Comparison of ENCODE assay signal across 1 cellular context in the genomic region with DNA sequence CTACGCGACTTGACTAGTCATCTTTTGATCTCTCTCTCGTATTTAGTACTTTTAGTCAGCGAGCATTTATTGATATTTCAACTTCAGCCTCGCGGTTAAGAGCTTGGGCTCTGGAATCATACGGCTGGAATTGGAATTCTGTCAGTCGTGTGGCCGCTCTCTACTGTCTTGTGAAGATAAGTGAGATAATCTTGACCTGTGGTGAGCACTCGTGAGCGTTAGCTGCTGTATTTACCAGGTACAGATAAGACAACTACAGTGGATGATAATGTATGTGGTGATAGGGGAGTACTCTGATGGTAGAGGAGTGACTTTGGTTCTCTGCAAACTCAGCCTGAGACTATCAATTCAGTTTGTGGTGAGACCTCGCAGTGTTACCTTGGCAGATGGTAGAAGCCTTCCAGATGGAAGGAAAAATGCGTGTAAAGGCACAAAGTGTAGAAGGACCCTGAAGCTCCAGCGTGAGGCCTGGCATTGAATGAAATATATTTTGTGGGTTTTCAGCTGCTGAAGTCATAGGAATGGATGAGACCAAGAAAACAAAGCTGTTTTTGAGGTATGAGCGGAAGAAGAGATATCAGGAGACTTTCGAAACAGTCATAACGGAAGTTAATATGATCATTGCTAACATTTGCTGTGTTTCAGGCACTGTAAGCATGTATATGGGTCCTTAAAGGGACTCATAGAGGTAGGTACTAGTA.
TF ChIP-seq lines count a peak whose summit lies in the region.

No MANE protein-coding gene starts in this region.

TF ChIP-seq in K562, 482 proteins besides CTCF, POLR2A, EP300 and RAD21 (continued from another document and continues in another):
- TF ChIP-seq, protein P1, sequence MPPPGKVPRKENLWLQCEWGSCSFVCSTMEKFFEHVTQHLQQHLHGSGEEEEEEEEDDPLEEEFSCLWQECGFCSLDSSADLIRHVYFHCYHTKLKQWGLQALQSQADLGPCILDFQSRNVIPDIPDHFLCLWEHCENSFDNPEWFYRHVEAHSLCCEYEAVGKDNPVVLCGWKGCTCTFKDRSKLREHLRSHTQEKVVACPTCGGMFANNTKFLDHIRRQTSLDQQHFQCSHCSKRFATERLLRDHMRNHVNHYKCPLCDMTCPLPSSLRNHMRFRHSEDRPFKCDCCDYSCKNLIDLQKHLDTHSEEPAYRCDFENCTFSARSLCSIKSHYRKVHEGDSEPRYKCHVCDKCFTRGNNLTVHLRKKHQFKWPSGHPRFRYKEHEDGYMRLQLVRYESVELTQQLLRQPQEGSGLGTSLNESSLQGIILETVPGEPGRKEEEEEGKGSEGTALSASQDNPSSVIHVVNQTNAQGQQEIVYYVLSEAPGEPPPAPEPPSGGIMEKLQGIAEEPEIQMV (tag; conservative IDR thresholded peaks at IDR 0.05; ENCODE audit: low read depth) = no peak
- TF ChIP-seq MEF2D (tag; conservative IDR thresholded peaks at IDR 0.05; ENCODE audit: low read depth) (0 out of 2 replicates have a peak, but pooled peaks have one; percentile 59), POLR2B (IDR thresholded peaks at IDR 0.05; ENCODE audit: low read depth, partially characterized antibody) (peak; percentile 0), BCL6 (CRISPR knock-in tag; IDR thresholded peaks at IDR 0.05) (no peak), ZBTB1 (CRISPR knock-in tag; IDR thresholded peaks at IDR 0.05; ENCODE audit: borderline replicate concordance, low read depth) (no peak), NFE2 (IDR thresholded peaks at IDR 0.05; ENCODE audit: low read depth) (peak; percentile 54), HDAC6 (IDR thresholded peaks at IDR 0.05; ENCODE audit: low read depth, low read length) (no peak), POLR2AphosphoS2 (IDR thresholded peaks at IDR 0.05; ENCODE audit: low read length) (no peak), SMAD1 (IDR thresholded peaks at IDR 0.05; ENCODE audit: low read depth, low read length, partially characterized antibody) (peak; percentile 79), RFX5 (IDR thresholded peaks at IDR 0.05; ENCODE audit: low read depth, low read length) (no peak), SMAD4 (CRISPR knock-in tag; conservative IDR thresholded peaks at IDR 0.05) (0 out of 2 replicates have a peak, but pooled peaks have one; percentile 45), HOXB6 (CRISPR knock-in tag; IDR thresholded peaks at IDR 0.05; ENCODE audit: borderline replicate concordance) (no peak), XRCC5 (IDR thresholded peaks at IDR 0.05; ENCODE audit: low read depth, low read length) (no peak), LCOR (CRISPR knock-in tag; IDR thresholded peaks at IDR 0.05) (no peak), ZNF175 (CRISPR knock-in tag; IDR thresholded peaks at IDR 0.05; ENCODE audit: low read depth) (peak; percentile 74; the same call in 1 of the 2 replicates), RAD51 (IDR thresholded peaks at IDR 0.05; ENCODE audit: borderline replicate concordance, low read depth) (peak; percentile 37; the same call in 1 of the 2 replicates), SIRT6 (IDR thresholded peaks at IDR 0.05; ENCODE audit: low read depth, low read length) (no peak), ZNF79 (CRISPR knock-in tag; IDR thresholded peaks at IDR 0.05; ENCODE audit: low read depth) (no peak), ZC3H11A (IDR thresholded peaks at IDR 0.05; ENCODE audit: low read depth, low read length) (no peak), ZNF436 (CRISPR knock-in tag; IDR thresholded peaks at IDR 0.05) (no peak), OTX1 (CRISPR knock-in tag; IDR thresholded peaks at IDR 0.05) (no peak), PPARD (CRISPR knock-in tag; IDR thresholded peaks at IDR 0.05) (no peak), ZNF134 (CRISPR knock-in tag; conservative IDR thresholded peaks at IDR 0.05) (no peak), PURB (CRISPR knock-in tag; IDR thresholded peaks at IDR 0.05; ENCODE audit: low read depth) (no peak), TARDBP (IDR thresholded peaks at IDR 0.05) (no peak), MAZ (CRISPR knock-in tag; conservative IDR thresholded peaks at IDR 0.05 in 1 of 2, IDR thresholded peaks at IDR 0.05 in 1 of 2) (no peak), HNRNPH1 (optimal IDR thresholded peaks at IDR 0.05; ENCODE audit: low read depth, low read length) (no peak), FOXJ3 (CRISPR knock-in tag; IDR thresholded peaks at IDR 0.05) (no peak), SMC3 (conservative IDR thresholded peaks at IDR 0.05; ENCODE audit: insufficient read depth, low read depth, low read length) (no peak), CXXC5 (CRISPR knock-in tag; IDR thresholded peaks at IDR 0.05) (peak; percentile 78), ZNF239 (CRISPR knock-in tag; IDR thresholded peaks at IDR 0.05) (no peak)
- TF ChIP-seq, protein P2, sequence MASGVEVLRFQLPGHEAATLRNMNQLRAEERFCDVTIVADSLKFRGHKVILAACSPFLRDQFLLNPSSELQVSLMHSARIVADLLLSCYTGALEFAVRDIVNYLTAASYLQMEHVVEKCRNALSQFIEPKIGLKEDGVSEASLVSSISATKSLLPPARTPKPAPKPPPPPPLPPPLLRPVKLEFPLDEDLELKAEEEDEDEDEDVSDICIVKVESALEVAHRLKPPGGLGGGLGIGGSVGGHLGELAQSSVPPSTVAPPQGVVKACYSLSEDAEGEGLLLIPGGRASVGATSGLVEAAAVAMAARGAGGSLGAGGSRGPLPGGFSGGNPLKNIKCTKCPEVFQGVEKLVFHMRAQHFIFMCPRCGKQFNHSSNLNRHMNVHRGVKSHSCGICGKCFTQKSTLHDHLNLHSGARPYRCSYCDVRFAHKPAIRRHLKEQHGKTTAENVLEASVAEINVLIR (CRISPR knock-in tag; IDR thresholded peaks at IDR 0.05) = no peak
- TF ChIP-seq, protein P3, sequence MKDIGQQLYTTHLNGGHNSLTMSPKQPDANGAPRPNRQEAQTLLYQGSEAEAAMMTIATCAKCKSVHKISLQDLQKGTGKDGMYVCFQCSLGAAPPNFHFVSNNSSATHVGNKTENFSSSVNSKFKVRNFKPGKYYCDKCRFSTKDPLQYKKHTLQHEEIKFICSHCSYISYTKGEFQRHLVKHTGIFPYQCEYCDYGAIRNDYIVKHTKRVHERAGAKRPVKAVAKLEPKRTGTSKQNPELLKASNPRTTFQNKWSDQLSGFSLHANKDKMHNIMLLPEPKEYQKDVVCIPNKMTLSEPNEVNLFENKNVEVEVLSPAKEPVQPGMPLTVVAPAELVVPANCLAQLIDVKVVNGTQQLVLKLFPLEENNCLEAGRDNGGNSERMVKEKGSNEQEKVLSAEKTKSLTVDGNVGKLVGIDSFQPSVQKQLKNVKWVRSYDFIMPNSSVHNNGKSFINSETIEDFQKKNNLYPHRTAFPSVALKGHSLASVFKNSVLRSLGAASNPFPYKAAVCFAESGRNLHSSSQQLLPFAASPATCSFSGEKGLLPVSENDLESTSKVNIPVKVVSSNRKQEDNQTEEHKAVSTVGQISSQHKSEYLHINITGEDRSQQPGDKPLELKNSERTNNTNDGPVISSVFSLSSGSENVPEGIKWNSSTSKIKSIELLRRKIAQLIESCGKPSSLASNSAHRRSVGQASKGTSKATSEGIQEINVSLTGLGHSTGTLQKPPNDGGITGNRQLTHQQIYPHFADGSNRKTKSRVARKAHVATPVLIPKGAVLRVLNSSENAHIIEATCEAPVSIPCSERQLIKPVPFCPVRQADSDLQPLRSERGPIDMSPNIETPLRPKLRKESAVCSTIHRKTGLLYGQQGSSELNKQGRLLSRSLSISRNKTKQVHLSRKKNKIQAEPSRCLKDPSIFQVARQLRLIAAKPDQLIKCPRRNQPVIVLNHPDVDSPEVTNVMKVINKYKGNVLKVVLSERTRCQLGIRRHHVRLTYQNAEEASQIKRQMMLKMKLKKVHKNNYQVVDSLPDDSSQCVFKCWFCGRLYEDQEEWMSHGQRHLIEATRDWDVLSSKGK (CRISPR knock-in tag; IDR thresholded peaks at IDR 0.05) = no peak
- TF ChIP-seq, protein P4, sequence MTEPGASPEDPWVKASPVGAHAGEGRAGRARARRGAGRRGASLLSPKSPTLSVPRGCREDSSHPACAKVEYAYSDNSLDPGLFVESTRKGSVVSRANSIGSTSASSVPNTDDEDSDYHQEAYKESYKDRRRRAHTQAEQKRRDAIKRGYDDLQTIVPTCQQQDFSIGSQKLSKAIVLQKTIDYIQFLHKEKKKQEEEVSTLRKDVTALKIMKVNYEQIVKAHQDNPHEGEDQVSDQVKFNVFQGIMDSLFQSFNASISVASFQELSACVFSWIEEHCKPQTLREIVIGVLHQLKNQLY (CRISPR knock-in tag; conservative IDR thresholded peaks at IDR 0.05) = no peak
- TF ChIP-seq, protein P5, sequence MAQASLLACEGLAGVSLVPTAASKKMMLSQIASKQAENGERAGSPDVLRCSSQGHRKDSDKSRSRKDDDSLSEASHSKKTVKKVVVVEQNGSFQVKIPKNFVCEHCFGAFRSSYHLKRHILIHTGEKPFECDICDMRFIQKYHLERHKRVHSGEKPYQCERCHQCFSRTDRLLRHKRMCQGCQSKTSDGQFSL (CRISPR knock-in tag; IDR thresholded peaks at IDR 0.05) = no peak
- TF ChIP-seq, protein P5 (tag; IDR thresholded peaks at IDR 0.05) = no peak
- TF ChIP-seq, protein P6, sequence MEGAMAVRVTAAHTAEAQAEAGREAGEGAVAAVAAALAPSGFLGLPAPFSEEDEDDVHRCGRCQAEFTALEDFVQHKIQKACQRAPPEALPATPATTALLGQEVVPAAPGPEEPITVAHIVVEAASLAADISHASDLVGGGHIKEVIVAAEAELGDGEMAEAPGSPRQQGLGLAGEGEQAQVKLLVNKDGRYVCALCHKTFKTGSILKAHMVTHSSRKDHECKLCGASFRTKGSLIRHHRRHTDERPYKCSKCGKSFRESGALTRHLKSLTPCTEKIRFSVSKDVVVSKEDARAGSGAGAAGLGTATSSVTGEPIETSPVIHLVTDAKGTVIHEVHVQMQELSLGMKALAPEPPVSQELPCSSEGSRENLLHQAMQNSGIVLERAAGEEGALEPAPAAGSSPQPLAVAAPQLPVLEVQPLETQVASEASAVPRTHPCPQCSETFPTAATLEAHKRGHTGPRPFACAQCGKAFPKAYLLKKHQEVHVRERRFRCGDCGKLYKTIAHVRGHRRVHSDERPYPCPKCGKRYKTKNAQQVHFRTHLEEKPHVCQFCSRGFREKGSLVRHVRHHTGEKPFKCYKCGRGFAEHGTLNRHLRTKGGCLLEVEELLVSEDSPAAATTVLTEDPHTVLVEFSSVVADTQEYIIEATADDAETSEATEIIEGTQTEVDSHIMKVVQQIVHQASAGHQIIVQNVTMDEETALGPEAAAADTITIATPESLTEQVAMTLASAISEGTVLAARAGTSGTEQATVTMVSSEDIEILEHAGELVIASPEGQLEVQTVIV (CRISPR knock-in tag; IDR thresholded peaks at IDR 0.05; ENCODE audit: borderline replicate concordance) = no peak
- TF ChIP-seq, protein P7, sequence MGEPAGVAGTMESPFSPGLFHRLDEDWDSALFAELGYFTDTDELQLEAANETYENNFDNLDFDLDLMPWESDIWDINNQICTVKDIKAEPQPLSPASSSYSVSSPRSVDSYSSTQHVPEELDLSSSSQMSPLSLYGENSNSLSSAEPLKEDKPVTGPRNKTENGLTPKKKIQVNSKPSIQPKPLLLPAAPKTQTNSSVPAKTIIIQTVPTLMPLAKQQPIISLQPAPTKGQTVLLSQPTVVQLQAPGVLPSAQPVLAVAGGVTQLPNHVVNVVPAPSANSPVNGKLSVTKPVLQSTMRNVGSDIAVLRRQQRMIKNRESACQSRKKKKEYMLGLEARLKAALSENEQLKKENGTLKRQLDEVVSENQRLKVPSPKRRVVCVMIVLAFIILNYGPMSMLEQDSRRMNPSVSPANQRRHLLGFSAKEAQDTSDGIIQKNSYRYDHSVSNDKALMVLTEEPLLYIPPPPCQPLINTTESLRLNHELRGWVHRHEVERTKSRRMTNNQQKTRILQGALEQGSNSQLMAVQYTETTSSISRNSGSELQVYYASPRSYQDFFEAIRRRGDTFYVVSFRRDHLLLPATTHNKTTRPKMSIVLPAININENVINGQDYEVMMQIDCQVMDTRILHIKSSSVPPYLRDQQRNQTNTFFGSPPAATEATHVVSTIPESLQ (CRISPR knock-in tag; IDR thresholded peaks at IDR 0.05) = no peak; the same call in 1 of the 2 replicates
- TF ChIP-seq, protein P8, sequence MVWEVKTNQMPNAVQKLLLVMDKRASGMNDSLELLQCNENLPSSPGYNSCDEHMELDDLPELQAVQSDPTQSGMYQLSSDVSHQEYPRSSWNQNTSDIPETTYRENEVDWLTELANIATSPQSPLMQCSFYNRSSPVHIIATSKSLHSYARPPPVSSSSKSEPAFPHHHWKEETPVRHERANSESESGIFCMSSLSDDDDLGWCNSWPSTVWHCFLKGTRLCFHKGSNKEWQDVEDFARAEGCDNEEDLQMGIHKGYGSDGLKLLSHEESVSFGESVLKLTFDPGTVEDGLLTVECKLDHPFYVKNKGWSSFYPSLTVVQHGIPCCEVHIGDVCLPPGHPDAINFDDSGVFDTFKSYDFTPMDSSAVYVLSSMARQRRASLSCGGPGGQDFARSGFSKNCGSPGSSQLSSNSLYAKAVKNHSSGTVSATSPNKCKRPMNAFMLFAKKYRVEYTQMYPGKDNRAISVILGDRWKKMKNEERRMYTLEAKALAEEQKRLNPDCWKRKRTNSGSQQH (CRISPR knock-in tag; IDR thresholded peaks at IDR 0.05) = no peak
- TF ChIP-seq, protein P9, sequence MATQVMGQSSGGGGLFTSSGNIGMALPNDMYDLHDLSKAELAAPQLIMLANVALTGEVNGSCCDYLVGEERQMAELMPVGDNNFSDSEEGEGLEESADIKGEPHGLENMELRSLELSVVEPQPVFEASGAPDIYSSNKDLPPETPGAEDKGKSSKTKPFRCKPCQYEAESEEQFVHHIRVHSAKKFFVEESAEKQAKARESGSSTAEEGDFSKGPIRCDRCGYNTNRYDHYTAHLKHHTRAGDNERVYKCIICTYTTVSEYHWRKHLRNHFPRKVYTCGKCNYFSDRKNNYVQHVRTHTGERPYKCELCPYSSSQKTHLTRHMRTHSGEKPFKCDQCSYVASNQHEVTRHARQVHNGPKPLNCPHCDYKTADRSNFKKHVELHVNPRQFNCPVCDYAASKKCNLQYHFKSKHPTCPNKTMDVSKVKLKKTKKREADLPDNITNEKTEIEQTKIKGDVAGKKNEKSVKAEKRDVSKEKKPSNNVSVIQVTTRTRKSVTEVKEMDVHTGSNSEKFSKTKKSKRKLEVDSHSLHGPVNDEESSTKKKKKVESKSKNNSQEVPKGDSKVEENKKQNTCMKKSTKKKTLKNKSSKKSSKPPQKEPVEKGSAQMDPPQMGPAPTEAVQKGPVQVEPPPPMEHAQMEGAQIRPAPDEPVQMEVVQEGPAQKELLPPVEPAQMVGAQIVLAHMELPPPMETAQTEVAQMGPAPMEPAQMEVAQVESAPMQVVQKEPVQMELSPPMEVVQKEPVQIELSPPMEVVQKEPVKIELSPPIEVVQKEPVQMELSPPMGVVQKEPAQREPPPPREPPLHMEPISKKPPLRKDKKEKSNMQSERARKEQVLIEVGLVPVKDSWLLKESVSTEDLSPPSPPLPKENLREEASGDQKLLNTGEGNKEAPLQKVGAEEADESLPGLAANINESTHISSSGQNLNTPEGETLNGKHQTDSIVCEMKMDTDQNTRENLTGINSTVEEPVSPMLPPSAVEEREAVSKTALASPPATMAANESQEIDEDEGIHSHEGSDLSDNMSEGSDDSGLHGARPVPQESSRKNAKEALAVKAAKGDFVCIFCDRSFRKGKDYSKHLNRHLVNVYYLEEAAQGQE (CRISPR knock-in tag; IDR thresholded peaks at IDR 0.05; ENCODE audit: low read depth) = no peak
- TF ChIP-seq, protein P10, sequence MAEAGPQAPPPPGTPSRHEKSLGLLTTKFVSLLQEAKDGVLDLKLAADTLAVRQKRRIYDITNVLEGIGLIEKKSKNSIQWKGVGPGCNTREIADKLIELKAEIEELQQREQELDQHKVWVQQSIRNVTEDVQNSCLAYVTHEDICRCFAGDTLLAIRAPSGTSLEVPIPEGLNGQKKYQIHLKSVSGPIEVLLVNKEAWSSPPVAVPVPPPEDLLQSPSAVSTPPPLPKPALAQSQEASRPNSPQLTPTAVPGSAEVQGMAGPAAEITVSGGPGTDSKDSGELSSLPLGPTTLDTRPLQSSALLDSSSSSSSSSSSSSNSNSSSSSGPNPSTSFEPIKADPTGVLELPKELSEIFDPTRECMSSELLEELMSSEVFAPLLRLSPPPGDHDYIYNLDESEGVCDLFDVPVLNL (CRISPR knock-in tag; IDR thresholded peaks at IDR 0.05; ENCODE audit: low read depth) = no peak
